8 cellular contexts compared by ENCODE assay signal in genomic region chr17:7351665-7352558, GRCh38. TPM values are rescaled to one million over a fixed set of nuclear protein-coding genes. Genes with fewer than 3 reads are reported as not detected.
DNase-seq lines count a peak whose midpoint lies in the region; ATAC-seq and TF ChIP-seq lines count a peak whose summit lies in the region.

KCTD11 (plus strand) TSS chr17:7352162.

- DNase-seq in AG08396 (ENCODE audit: low spot score) = peak; percentile 97
- peak; percentile 83 to 96 (median 95) for DNase-seq in Peyer's patch
- peak; percentile 65 for DNase-seq in activated effector memory CD4-positive, alpha-beta T cell treated with Interleukin-2 at 50 U/mL for 16 hours
- peak; percentile 87 for DNase-seq in fibroblast of the aortic adventitia (ENCODE audit: low read depth)
- peak; percentile 82 for DNase-seq in stromal cell of bone marrow (ENCODE audit: low read depth)

- peaks cover 3% of the 10 kb centered on the region for H3K27me3 Mint-ChIP-seq in nephron (ENCODE audit: low read depth)

- H3K4me3 ChIP-seq in Peyer's patch (peak within 1 kb of the TSS; percentile 66 to 84 (median 74)), fibroblast of the aortic adventitia (ENCODE audit: low read depth, low read length) (peak within 1 kb of the TSS; percentile 88)

- TF ChIP-seq CTCF in Peyer's patch (IDR thresholded peaks at IDR 0.05) = peak; percentile 37 to 59 (median 47)
- peak; percentile 75 for TF ChIP-seq CTCF in fibroblast of the aortic adventitia (IDR thresholded peaks at IDR 0.05; ENCODE audit: insufficient read depth, low read length)
- TF ChIP-seq CTCF in nephron (IDR thresholded peaks at IDR 0.05; ENCODE audit: unreplicated experiment in 3 of 3) = peak; percentile 62 to 67 (median 66)

- no peaks in the 10 kb centered on the region for H3K27me3 ChIP-seq in Peyer's patch

- H3K27ac ChIP-seq in Peyer's patch = peak within 1 kb of the TSS; percentile 83 to 98 (median 96)

- ATAC-seq in GM19023 (IDR thresholded peaks at IDR 0.05; ENCODE audit: unreplicated experiment) = peak; percentile 65
- ATAC-seq in HG03196 (IDR thresholded peaks at IDR 0.05; ENCODE audit: unreplicated experiment) = peak; percentile 68

- no peaks in the 10 kb centered on the region for H3K9me3 ChIP-seq in Peyer's patch

- peak within 1 kb of the TSS; percentile 93 to 97 (median 94) for H3K4me3 Mint-ChIP-seq in nephron

- H3K27ac Mint-ChIP-seq in nephron = peak within 1 kb of the TSS; percentile 94 to 99 (median 99)

- peaks cover 51% of the 10 kb centered on the region for H3K4me1 Mint-ChIP-seq in nephron

- peak; percentile 57 to 80 for TF ChIP-seq POLR2A in Peyer's patch (IDR thresholded peaks at IDR 0.05)

- no peaks in the 10 kb centered on the region for H3K36me3 Mint-ChIP-seq in nephron (ENCODE audit: low read depth)

- H3K4me1 ChIP-seq in Peyer's patch = peaks cover 5 to 54% (median 24%) of the 10 kb centered on the region in 4 donors

- H3K36me3 ChIP-seq in Peyer's patch = no peaks in the 10 kb centered on the region

- no peaks in the 10 kb centered on the region for H3K9me3 Mint-ChIP-seq in nephron

RNA-seq across cellular contexts. Expression of gene KCTD11, which starts in this region (rescaled TPM):
- total RNA-seq in Peyer's patch (1 to 10 TPM; 2.5 to 8.9 (median 7.1) TPM), fibroblast of the aortic adventitia (ENCODE audit: low replicate concordance) (6.1 and 6.9 TPM in 2 replicates)

Comparison
In these comparisons a context has a peak if more than half of its experiments do, and no peak if none do; other contexts are left out.
1. Peak in every context shown above with its lines: DNase-seq, ATAC-seq, H3K4me3 ChIP-seq and H3K27ac ChIP-seq.